ENCODE assay signal across 1 cellular context in genomic region chr17:43679911-43680310, GRCh38.
TF ChIP-seq lines count a peak whose summit lies in the region.

No MANE protein-coding gene starts in this region.

TF ChIP-seq in H1, 55 proteins besides CTCF, POLR2A, EP300 and RAD21 (continued from another document):
- TF ChIP-seq PHF8 (conservative IDR thresholded peaks at IDR 0.05; ENCODE audit: low read depth, low read length): no peak
- TF ChIP-seq EZH2 (IDR thresholded peaks at IDR 0.05; ENCODE audit: low read depth, low read length, severe bottlenecking): no peak
- TF ChIP-seq, protein P1, sequence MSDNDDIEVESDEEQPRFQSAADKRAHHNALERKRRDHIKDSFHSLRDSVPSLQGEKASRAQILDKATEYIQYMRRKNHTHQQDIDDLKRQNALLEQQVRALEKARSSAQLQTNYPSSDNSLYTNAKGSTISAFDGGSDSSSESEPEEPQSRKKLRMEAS (IDR thresholded peaks at IDR 0.05): no peak
- no peak for TF ChIP-seq SIRT6 (IDR thresholded peaks at IDR 0.05; ENCODE audit: low read length)
